15 cellular contexts compared by ENCODE assay signal in the genomic region with DNA sequence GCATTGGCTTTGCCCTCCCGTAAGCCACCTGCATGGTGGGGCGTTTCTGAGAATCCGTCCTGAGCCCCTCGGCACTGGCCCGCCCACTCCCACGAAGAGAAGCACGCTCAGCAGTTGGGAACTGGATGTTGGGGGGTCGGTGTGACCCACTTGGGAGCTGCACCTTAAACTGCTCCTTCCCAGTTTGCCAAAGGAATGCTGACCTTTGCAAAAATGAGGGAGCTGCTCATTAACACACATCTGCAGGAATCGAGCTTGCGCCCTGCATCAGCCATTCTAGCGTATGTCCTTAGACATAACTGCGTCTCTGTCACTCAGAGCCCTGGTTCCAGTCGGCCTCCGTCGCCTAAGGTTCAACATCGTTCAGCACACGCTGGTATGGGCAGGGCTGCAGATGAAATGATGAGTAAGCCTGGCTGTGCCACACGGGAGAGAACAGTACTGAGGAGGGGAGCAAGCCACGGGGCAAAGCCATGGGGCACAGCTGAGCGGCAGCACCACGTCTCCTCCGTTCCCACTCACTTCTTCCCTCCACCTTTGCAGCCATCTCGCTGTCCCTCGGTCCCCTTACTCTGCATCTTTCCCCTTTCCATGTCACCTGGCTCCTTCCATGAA. TPM values are rescaled to one million over a fixed set of nuclear protein-coding genes. Genes with fewer than 3 reads are reported as not detected.
A peak's percentile ranks its signal among the peaks of the same experiment; 100 is the strongest.
DNase-seq lines count a peak whose midpoint lies in the region; ATAC-seq, FAIRE-seq and TF ChIP-seq lines count a peak whose summit lies in the region.
"Had no signal": no experiment of that assay in that cellular context is flagged by ENCODE, and none has a peak within 500 bp of the region (broad histone marks: within the 10 kb centered on the region; RNA-seq: fewer than 3 reads in every experiment).

No MANE protein-coding gene starts in this region.

- H2BK12ac ChIP-seq in H1 (ENCODE audit: low read depth, low read length) (peak overlapping the region; percentile 92; the same call in 1 of the 2 replicates), neuronal stem cell (ENCODE audit: low read length) (no peak overlapping the region)

- H3K79me2 ChIP-seq in ACC112 (ENCODE audit: control insufficient read depth, insufficient read depth, low read length, unreplicated experiment) (no peaks in the 10 kb centered on the region), H1 (ENCODE audit: control insufficient read depth in 1 of 2, insufficient read depth in 2 of 2, low read length in 2 of 2) (no peaks in the 10 kb centered on the region)

- H4K8ac ChIP-seq in IMR-90 (ENCODE audit: low read depth in 2 of 2, low read length in 2 of 2) (no peak overlapping the region), H1 (ENCODE audit: extremely low read depth, insufficient read depth, low read length) (no peak overlapping the region; the same call in 1 of the 2 replicates), neuronal stem cell (ENCODE audit: low read depth, low read length) (no peak overlapping the region)

- H3K27me3 ChIP-seq in ACC112 (ENCODE audit: insufficient read depth, low read length) (no peaks in the 10 kb centered on the region), IMR-90 (ENCODE audit: control insufficient read depth, insufficient read depth, low read length) (no peaks in the 10 kb centered on the region), H1 (replicated peaks in 1 of 4; ENCODE audit: control insufficient read depth in 3 of 4, extremely low read depth in 1 of 4, insufficient read depth in 3 of 4, low read length in 3 of 4) (no peaks in the 10 kb centered on the region; a peak in 1 of 7 replicates), neuronal stem cell (ENCODE audit: control insufficient read depth in 3 of 3, insufficient read depth in 3 of 3, low read depth in 1 of 3, low read length in 3 of 3) (no peaks in the 10 kb centered on the region)

- CTCF ChIA-PET in IMR-90 (lab: Yijun Ruan, JAX) (no interaction called here), H1 (lab: Charles Lee; ENCODE audit: partially characterized antibody) (interaction anchor here (0.7 to 1.8 kb wide), 7 partner anchors 9 to 36 kb away, joined by 3 to 6 read pairs (median 3); no protein-coding TSS in a partner anchor)

- no peak overlapping the region for H2AFZ ChIP-seq in ACC112 (ENCODE audit: low read length, unreplicated experiment)
- H2AFZ ChIP-seq in IMR-90 (replicated peaks; ENCODE audit: low read length, poor library complexity), result peak overlapping the region; percentile 75
- H2AFZ ChIP-seq in H1 (ENCODE audit: low read length), result 0 out of 2 replicates have a peak overlapping the region, but pooled peaks have one; percentile 7
- H2AFZ ChIP-seq in neuronal stem cell (ENCODE audit: low read length), result peak overlapping the region; percentile 72

- POLR2A ChIA-PET in IMR-90 (lab: Charles Lee; ENCODE audit: unreplicated experiment) (no interaction called here), H1 (lab: Charles Lee; ENCODE audit: partially characterized antibody) (interaction anchor here (0.7 to 1.1 kb wide), 2 partner anchors 9 to 12 kb away, joined by 3 to 4 read pairs; no protein-coding TSS in a partner anchor)

- H4K91ac ChIP-seq in IMR-90 (ENCODE audit: insufficient read depth, low read depth, low read length), result no peak overlapping the region
- no peak overlapping the region for H4K91ac ChIP-seq in H1 (replicated peaks; ENCODE audit: insufficient read length, low read length)
- H4K91ac ChIP-seq in neuronal stem cell (ENCODE audit: low read depth, low read length, poor library complexity), result no peak overlapping the region

- no peak overlapping the region for H2BK5ac ChIP-seq in IMR-90 (ENCODE audit: low read depth, low read length, poor library complexity, severe bottlenecking)
- H2BK5ac ChIP-seq in H1 (ENCODE audit: low read depth, low read length), result peak overlapping the region; percentile 78; the same call in 1 of the 2 replicates
- no peak overlapping the region for H2BK5ac ChIP-seq in neuronal stem cell (ENCODE audit: low read length)

- peaks cover 11% of the 10 kb centered on the region; the same call in 1 of the 2 replicates for H3K9me1 ChIP-seq in IMR-90 (ENCODE audit: insufficient read depth, low read length)

- H4K5ac ChIP-seq in IMR-90 (ENCODE audit: low read depth, low read length) (no peak overlapping the region), H1 (ENCODE audit: insufficient read length, low read depth, low read length) (no peak overlapping the region)

- WGBS in IMR-90 (ENCODE audit: extremely low coverage in 2 of 2, insufficient read length in 1 of 2), 2 experiments, result 89% methylated on average over 16 of the region's 24 CpGs; no CpG with 5 or more reads in 1 of the 2 experiments
- WGBS in H1 (ENCODE audit: extremely low coverage in 1 of 2, insufficient coverage in 1 of 2, insufficient read length in 1 of 2, insufficient replicate concordance in 2 of 2, low coverage in 1 of 2, low lambda C conversion rate in 2 of 2, missing lambda C conversion rate in 1 of 2), 2 experiments, result 85% methylated on average over 24 of the region's 24 CpGs; no CpG with 5 or more reads in 1 of the 2 experiments
- WGBS in neuronal stem cell (ENCODE audit: extremely low coverage in 2 of 2, insufficient read length in 2 of 2, insufficient replicate concordance in 1 of 2), 2 donors, result no CpG with 5 or more reads among the region's 24 CpGs

- H3K9me3 ChIP-seq in IMR-90 (ENCODE audit: control insufficient read depth, insufficient read depth, low read length) (no peaks in the 10 kb centered on the region), H1 (ENCODE audit: insufficient read depth in 2 of 2, low read depth in 1 of 2, low read length in 1 of 2) (no peaks in the 10 kb centered on the region), neuronal stem cell (replicated peaks in 1 of 2; ENCODE audit: control insufficient read depth in 2 of 2, insufficient read depth in 1 of 2, low read depth in 1 of 2, low read length in 2 of 2) (no peaks in the 10 kb centered on the region)

- H3K79me1 ChIP-seq in IMR-90 (ENCODE audit: low read depth in 1 of 2, low read length in 2 of 2), result peaks cover 0 to 5% of the 10 kb centered on the region in 2 experiments; a peak in 2 of 4 replicates
- no peaks in the 10 kb centered on the region for H3K79me1 ChIP-seq in H1 (ENCODE audit: low read depth, low read length)
- no peaks in the 10 kb centered on the region for H3K79me1 ChIP-seq in neuronal stem cell (ENCODE audit: low read depth, low read length)

- no peak for ATAC-seq in IMR-90 (ENCODE audit: low read depth)
- ATAC-seq in GM19351 (IDR thresholded peaks at IDR 0.05; ENCODE audit: unreplicated experiment), result no peak

- TF ChIP-seq RAD21 in IMR-90 (IDR thresholded peaks at IDR 0.05; ENCODE audit: low read length) (no peak), H1 (IDR thresholded peaks at IDR 0.05 in 1 of 2, conservative IDR thresholded peaks at IDR 0.05 in 1 of 2; ENCODE audit: low read depth in 2 of 2, low read length in 2 of 2) (no peak)

- H3K4me3 ChIP-seq in ACC112 (ENCODE audit: low read depth, low read length) (0 out of 2 replicates have a peak overlapping the region, but pooled peaks have one; percentile 29), IMR-90 (ENCODE audit: insufficient read depth, low read depth, low read length) (no peak overlapping the region), H1 (ENCODE audit: extremely low read depth in 1 of 4, insufficient read depth in 2 of 4, low read depth in 3 of 4, low read length in 4 of 4) (no peak overlapping the region), neuronal stem cell (ENCODE audit: low read length in 2 of 2) (no peak overlapping the region)
- H3K4me3 ChIP-seq: skin epidermis had no signal

- H3K18ac ChIP-seq in IMR-90 (ENCODE audit: low read depth, low read length) (no peak overlapping the region), H1 (ENCODE audit: extremely low read depth, low read length) (peak overlapping the region; percentile 52; the same call in 1 of the 2 replicates), neuronal stem cell (ENCODE audit: low read length) (peak overlapping the region; percentile 74)

- no peak overlapping the region for H3K9ac ChIP-seq in IMR-90 (ENCODE audit: low read depth, low read length)
- H3K9ac ChIP-seq in H1 (replicated peaks in 1 of 4; ENCODE audit: extremely low read depth in 1 of 4, low read depth in 3 of 4, low read length in 3 of 4), result no peak overlapping the region; a peak in 1 of 7 replicates
- no peak overlapping the region for H3K9ac ChIP-seq in neuronal stem cell (ENCODE audit: low read depth, low read length, poor library complexity)

- dilution Hi-C loops in IMR-90 (cut with HindIII; ENCODE audit: low sequenced_read_pairs, unreplicated experiment), result no loop called here

- intact Hi-C loops in IMR-90 (cut with micrococcal nuclease), result no loop called here

- H3K4ac ChIP-seq in IMR-90 (ENCODE audit: low read depth, low read length) (no peak overlapping the region), H1 (replicated peaks; ENCODE audit: insufficient read length, low read depth, low read length) (no peak overlapping the region), neuronal stem cell (ENCODE audit: low read length) (no peak overlapping the region)

- no peak for TF ChIP-seq POLR2A in IMR-90 (IDR thresholded peaks at IDR 0.05; ENCODE audit: low read depth, low read length)
- TF ChIP-seq POLR2A in H1 (IDR thresholded peaks at IDR 0.05; ENCODE audit: control extremely low read depth in 1 of 2, low read depth in 2 of 2, low read length in 2 of 2), result no peak

- DNase-seq in IMR-90, result no peak
- DNase-seq in H1 (ENCODE audit: low read depth in 1 of 2, low spot score in 2 of 2), result no peak
- no peak for DNase-seq in neuronal stem cell (ENCODE audit: low spot score)
- no peak for DNase-seq in COR-L47 (lab: John Stamatoyannopoulos, UW)
- no peak for DNase-seq in NCI-H187 treated with DMSO at 0.1 percent for 48 hours (lab: John Stamatoyannopoulos, UW)
- DNase-seq in dedifferentiated amniotic fluid mesenchymal stem cell (ENCODE audit: extremely low spot score), result no peak
- DNase-seq: activated B cell treated with CpG ODN at 0.5 μM for 24 hours, DND-41, naive B cell, NCI-H1092 treated with DMSO at 0.1 percent for 48 hours, NCI-H345 had no signal

- TF ChIP-seq EP300 in H1 (IDR thresholded peaks at IDR 0.05; ENCODE audit: borderline replicate concordance in 1 of 2, low read depth in 2 of 2, low read length in 2 of 2), result no peak

- H2AK5ac ChIP-seq in IMR-90 (ENCODE audit: low read depth, low read length) (peak overlapping the region; percentile 11; the same call in 1 of the 2 replicates), H1 (ENCODE audit: low read depth, low read length) (0 out of 2 replicates have a peak overlapping the region, but pooled peaks have one; percentile 75), neuronal stem cell (ENCODE audit: low read depth, low read length) (no peak overlapping the region)

- no peak overlapping the region for H2BK120ac ChIP-seq in IMR-90 (ENCODE audit: low read depth, low read length)
- H2BK120ac ChIP-seq in H1 (replicated peaks; ENCODE audit: low read depth, low read length), result no peak overlapping the region
- H2BK120ac ChIP-seq in neuronal stem cell (ENCODE audit: low read depth, low read length), result no peak overlapping the region

- peaks cover 27% of the 10 kb centered on the region for H3K4me1 ChIP-seq in ACC112 (ENCODE audit: control insufficient read depth, insufficient read depth, low read length, unreplicated experiment)
- peaks cover 11% of the 10 kb centered on the region for H3K4me1 ChIP-seq in IMR-90 (ENCODE audit: control insufficient read depth, insufficient read depth, low read length)
- peaks cover 7 to 16% (median 10%) of the 10 kb centered on the region in 4 experiments; a peak in 5 of 7 replicates for H3K4me1 ChIP-seq in H1 (replicated peaks in 1 of 4; ENCODE audit: control insufficient read depth in 3 of 4, insufficient read depth in 4 of 4, low read length in 3 of 4)
- peaks cover 22 to 28% of the 10 kb centered on the region in 2 donors for H3K4me1 ChIP-seq in neuronal stem cell (ENCODE audit: control insufficient read depth in 2 of 2, insufficient read depth in 1 of 2, low read depth in 1 of 2, low read length in 2 of 2)

- in situ Hi-C loops in IMR-90 (cut with MboI; ENCODE audit: low sequenced_read_pairs), result no loop called here

- H2BK15ac ChIP-seq in IMR-90 (ENCODE audit: low read depth, low read length), result no peak overlapping the region
- peak overlapping the region; percentile 93 for H2BK15ac ChIP-seq in H1 (ENCODE audit: low read length)
- peak overlapping the region; percentile 46 for H2BK15ac ChIP-seq in neuronal stem cell (ENCODE audit: low read length)

- TF ChIP-seq CTCF in IMR-90 (conservative IDR thresholded peaks at IDR 0.05; ENCODE audit: low read depth, low read length) (no peak), H1 (IDR thresholded peaks at IDR 0.05; ENCODE audit: control extremely low read depth in 1 of 3, insufficient read depth in 1 of 3, low read depth in 1 of 3, low read length in 3 of 3) (no peak)

- H3K4me2 ChIP-seq in IMR-90 (ENCODE audit: low read depth, low read length), result no peak overlapping the region
- no peak overlapping the region for H3K4me2 ChIP-seq in H1 (ENCODE audit: insufficient read depth in 1 of 2, low read depth in 2 of 2, low read length in 2 of 2)
- no peak overlapping the region for H3K4me2 ChIP-seq in neuronal stem cell (ENCODE audit: insufficient read depth, low read length, poor library complexity, severe bottlenecking)

- H3K14ac ChIP-seq in IMR-90 (replicated peaks; ENCODE audit: low read depth, low read length), result no peak overlapping the region
- no peak overlapping the region for H3K14ac ChIP-seq in H1 (ENCODE audit: insufficient read length)
- H3K14ac ChIP-seq in neuronal stem cell (ENCODE audit: low read length), result no peak overlapping the region

- H3K36me3 ChIP-seq in ACC112 (ENCODE audit: insufficient read depth, low read length) (no peaks in the 10 kb centered on the region), IMR-90 (ENCODE audit: control insufficient read depth, insufficient read depth, low read length) (no peaks in the 10 kb centered on the region), H1 (ENCODE audit: control insufficient read depth in 2 of 4, insufficient read depth in 4 of 4, low read length in 3 of 4) (no peaks in the 10 kb centered on the region), neuronal stem cell (replicated peaks in 1 of 2; ENCODE audit: control insufficient read depth in 2 of 2, insufficient read depth in 2 of 2, low read length in 2 of 2) (no peaks in the 10 kb centered on the region)

- H4K20me1 ChIP-seq in IMR-90 (ENCODE audit: insufficient read depth, low read length) (peaks cover 4% of the 10 kb centered on the region; the same call in 1 of the 2 replicates), H1 (replicated peaks in 1 of 2; ENCODE audit: control insufficient read depth in 1 of 2, insufficient read depth in 2 of 2, low read length in 2 of 2) (no peaks in the 10 kb centered on the region)

- H2AK9ac ChIP-seq in IMR-90 (replicated peaks; ENCODE audit: low read depth, low read length, poor library complexity), result no peak overlapping the region

- no peak for FAIRE-seq in H1 (lab: Jason Lieb, UNC)

- H3K23me2 ChIP-seq in H1 (ENCODE audit: low read depth, low read length), result no peaks in the 10 kb centered on the region

- H3K56ac ChIP-seq in IMR-90 (ENCODE audit: extremely low read depth, insufficient read depth, low read length) (no peak overlapping the region), H1 (replicated peaks; ENCODE audit: insufficient read length, low read depth, low read length) (no peak overlapping the region)

- H3K23ac ChIP-seq in IMR-90 (ENCODE audit: low read depth, low read length) (no peak overlapping the region), H1 (ENCODE audit: insufficient read length) (no peak overlapping the region), neuronal stem cell (ENCODE audit: low read depth, low read length, poor library complexity) (no peak overlapping the region)

- BruUV-seq in IMR-90 (replicated peaks; lab: Mats Ljungman, UMichigan), result no TSS peak

- H2BK20ac ChIP-seq in IMR-90 (ENCODE audit: low read depth, low read length) (no peak overlapping the region), H1 (ENCODE audit: low read length) (peak overlapping the region; percentile 56)

- H3K27ac ChIP-seq in ACC112 (ENCODE audit: low read depth, low read length) (no peak overlapping the region), IMR-90 (ENCODE audit: insufficient read depth, low read length) (no peak overlapping the region), H1 (ENCODE audit: low read depth, low read length) (no peak overlapping the region), neuronal stem cell (replicated peaks; ENCODE audit: low read length) (no peak overlapping the region)
- H3K27ac ChIP-seq: skin epidermis had no signal

RNA-seq across cellular contexts. Expression of a gene that starts 28.8 kb away (rescaled TPM):
- 35.8 and 41.0 TPM in 2 replicates for total RNA-seq in IMR-90 (2012; rRNA removed)
- polyA plus RNA-seq in IMR-90 (2012; rRNA removed) (60.5 and 68.9 TPM in 2 replicates), H1 (2011; rRNA removed) (32.1 and 34.7 TPM in 2 replicates)
- 45.5 and 54.7 TPM in 2 replicates for polyA plus RNA-seq in IMR-90 (2012; cell fraction: cytosol; rRNA removed)
- 36.7 and 43.5 TPM in 2 replicates for polyA plus RNA-seq in IMR-90 (2012; cell fraction: nucleus; rRNA removed; ENCODE audit: low replicate concordance)
- 42.4 and 47.6 TPM in 2 replicates for total RNA-seq in H1 (2021; fragmentation: NEBNext Ultra II Directional; extraction: Animal tissue kit (Norgen Biotek cat#: 25700))
- 26.7 TPM for polyA plus RNA-seq in H1 (2011; cell fraction: cytosol; rRNA removed)
- 26.4 TPM for polyA plus RNA-seq in H1 (2011; cell fraction: nucleus; rRNA removed)
- 18.9 to 22.5 TPM (median 21.6 TPM) in 4 replicates for polyA plus RNA-seq in H1 (2012, experiment 1 of 2)
- 23.1 TPM for polyA plus RNA-seq in H1 (2012, experiment 2 of 2)
- 20.3 TPM for polyA plus RNA-seq in H1 (2013, experiment 1 of 2)
- polyA plus RNA-seq in H1 (2013, experiment 2 of 2), result 20.5 TPM
- 22.8 and 24.3 TPM in 2 replicates for polyA minus RNA-seq in H1 (2011; rRNA and poly(A)+ RNA removed)
- 20.1 TPM for polyA minus RNA-seq in H1 (2011; cell fraction: cytosol; rRNA and poly(A)+ RNA removed)
- 9.9 TPM for polyA minus RNA-seq in H1 (2011; cell fraction: nucleus; rRNA and poly(A)+ RNA removed)
- 36.7 TPM for polyA plus RNA-seq in neuronal stem cell (2013, experiment 1 of 2)
- polyA plus RNA-seq in neuronal stem cell (2013, experiment 2 of 2), result 36.1 TPM
- total RNA-seq: OCI-LY7 had no signal
